1 cellular context compared by ENCODE assay signal in the genomic region with DNA sequence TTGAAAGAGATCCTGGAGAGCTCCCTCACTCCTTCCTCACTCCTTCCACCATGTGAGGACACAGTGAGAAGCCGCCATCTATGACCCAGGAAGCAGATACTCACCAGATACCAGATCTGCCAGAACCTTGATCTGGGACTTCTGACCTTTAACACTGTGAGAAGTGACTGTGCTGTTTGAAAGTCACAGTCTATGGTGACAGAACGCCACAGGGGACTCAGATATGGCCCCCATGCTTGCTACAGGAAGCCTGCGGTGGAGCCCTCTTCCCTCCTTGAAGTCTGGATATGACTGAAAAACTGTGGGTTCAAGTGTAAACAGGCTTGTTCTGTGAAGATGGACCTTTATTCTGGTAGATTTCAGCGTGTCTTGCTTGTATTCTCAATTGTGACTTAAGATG.
TF ChIP-seq lines count a peak whose summit lies in the region.

No MANE protein-coding gene starts in this region.

TF ChIP-seq in A549, 52 proteins besides CTCF, POLR2A, EP300 and RAD21 (continued from another document):
- TF ChIP-seq, protein P1, sequence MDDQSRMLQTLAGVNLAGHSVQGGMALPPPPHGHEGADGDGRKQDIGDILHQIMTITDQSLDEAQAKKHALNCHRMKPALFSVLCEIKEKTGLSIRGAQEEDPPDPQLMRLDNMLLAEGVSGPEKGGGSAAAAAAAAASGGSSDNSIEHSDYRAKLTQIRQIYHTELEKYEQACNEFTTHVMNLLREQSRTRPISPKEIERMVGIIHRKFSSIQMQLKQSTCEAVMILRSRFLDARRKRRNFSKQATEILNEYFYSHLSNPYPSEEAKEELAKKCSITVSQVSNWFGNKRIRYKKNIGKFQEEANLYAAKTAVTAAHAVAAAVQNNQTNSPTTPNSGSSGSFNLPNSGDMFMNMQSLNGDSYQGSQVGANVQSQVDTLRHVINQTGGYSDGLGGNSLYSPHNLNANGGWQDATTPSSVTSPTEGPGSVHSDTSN (IDR thresholded peaks at IDR 0.05), result no peak
- no peak for TF ChIP-seq FOSL2 (IDR thresholded peaks at IDR 0.05)
- TF ChIP-seq FOSL2 (CRISPR knock-in tag; IDR thresholded peaks at IDR 0.05), result no peak
- TF ChIP-seq ZNF302 (CRISPR knock-in tag; IDR thresholded peaks at IDR 0.05), result no peak
- TF ChIP-seq JUNB (IDR thresholded peaks at IDR 0.05), result no peak
- TF ChIP-seq, protein P2, sequence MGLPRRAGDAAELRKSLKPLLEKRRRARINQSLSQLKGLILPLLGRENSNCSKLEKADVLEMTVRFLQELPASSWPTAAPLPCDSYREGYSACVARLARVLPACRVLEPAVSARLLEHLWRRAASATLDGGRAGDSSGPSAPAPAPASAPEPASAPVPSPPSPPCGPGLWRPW (IDR thresholded peaks at IDR 0.05), result no peak
- no peak for TF ChIP-seq NFE2L2 (conservative IDR thresholded peaks at IDR 0.05; ENCODE audit: low read length)
- no peak for TF ChIP-seq TFCP2L1 (CRISPR knock-in tag; IDR thresholded peaks at IDR 0.05)
- TF ChIP-seq, protein P3, sequence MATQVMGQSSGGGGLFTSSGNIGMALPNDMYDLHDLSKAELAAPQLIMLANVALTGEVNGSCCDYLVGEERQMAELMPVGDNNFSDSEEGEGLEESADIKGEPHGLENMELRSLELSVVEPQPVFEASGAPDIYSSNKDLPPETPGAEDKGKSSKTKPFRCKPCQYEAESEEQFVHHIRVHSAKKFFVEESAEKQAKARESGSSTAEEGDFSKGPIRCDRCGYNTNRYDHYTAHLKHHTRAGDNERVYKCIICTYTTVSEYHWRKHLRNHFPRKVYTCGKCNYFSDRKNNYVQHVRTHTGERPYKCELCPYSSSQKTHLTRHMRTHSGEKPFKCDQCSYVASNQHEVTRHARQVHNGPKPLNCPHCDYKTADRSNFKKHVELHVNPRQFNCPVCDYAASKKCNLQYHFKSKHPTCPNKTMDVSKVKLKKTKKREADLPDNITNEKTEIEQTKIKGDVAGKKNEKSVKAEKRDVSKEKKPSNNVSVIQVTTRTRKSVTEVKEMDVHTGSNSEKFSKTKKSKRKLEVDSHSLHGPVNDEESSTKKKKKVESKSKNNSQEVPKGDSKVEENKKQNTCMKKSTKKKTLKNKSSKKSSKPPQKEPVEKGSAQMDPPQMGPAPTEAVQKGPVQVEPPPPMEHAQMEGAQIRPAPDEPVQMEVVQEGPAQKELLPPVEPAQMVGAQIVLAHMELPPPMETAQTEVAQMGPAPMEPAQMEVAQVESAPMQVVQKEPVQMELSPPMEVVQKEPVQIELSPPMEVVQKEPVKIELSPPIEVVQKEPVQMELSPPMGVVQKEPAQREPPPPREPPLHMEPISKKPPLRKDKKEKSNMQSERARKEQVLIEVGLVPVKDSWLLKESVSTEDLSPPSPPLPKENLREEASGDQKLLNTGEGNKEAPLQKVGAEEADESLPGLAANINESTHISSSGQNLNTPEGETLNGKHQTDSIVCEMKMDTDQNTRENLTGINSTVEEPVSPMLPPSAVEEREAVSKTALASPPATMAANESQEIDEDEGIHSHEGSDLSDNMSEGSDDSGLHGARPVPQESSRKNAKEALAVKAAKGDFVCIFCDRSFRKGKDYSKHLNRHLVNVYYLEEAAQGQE (IDR thresholded peaks at IDR 0.05), result no peak
- TF ChIP-seq, protein P4, sequence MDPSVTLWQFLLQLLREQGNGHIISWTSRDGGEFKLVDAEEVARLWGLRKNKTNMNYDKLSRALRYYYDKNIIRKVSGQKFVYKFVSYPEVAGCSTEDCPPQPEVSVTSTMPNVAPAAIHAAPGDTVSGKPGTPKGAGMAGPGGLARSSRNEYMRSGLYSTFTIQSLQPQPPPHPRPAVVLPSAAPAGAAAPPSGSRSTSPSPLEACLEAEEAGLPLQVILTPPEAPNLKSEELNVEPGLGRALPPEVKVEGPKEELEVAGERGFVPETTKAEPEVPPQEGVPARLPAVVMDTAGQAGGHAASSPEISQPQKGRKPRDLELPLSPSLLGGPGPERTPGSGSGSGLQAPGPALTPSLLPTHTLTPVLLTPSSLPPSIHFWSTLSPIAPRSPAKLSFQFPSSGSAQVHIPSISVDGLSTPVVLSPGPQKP (IDR thresholded peaks at IDR 0.05; ENCODE audit: low read depth, low read length), result no peak
- TF ChIP-seq JUN (IDR thresholded peaks at IDR 0.05), result no peak
TF ChIP-seq in A549: peak in this region for 0.
